8 cellular contexts compared by ENCODE assay signal in the genomic region with DNA sequence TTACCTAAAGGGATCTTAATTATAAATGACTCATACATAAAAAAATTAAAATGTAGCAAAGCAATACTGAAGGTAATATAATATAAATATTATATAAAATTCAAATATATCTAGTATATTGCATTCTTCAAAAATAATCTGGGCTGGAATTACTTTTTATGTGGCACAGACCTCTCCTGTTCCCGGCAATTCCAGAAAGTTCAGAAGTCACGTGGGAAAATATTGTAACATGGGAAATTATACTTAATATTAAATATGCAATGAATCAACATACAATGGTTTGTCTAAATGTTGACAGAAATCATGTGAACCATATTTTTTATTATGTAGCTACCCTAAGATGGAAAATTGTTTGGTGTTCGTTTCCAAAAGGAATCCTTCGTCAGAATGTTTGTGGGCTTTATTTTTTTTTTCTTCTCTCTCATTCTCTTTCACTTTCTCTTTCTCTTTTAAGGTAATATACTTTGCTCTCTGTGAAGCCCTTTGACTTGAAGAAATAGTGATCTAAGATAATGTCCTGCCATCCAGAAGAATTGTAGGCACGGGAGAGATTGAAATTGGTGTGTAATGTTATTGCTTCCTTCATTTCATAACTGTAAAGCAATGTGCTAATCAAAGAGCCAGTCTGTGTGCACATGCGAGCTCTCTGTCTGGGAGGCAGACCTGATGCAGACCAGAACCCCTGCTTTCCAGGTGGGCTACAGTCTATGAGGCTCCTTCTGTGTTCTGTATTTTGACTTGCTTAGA.
A peak's percentile ranks its signal among the peaks of the same experiment; 100 is the strongest.
DNase-seq lines count a peak whose midpoint lies in the region; ATAC-seq and TF ChIP-seq lines count a peak whose summit lies in the region.

No MANE protein-coding gene starts in this region.

- no peak overlapping the region for H3K56ac ChIP-seq in mesendoderm (ENCODE audit: low read length)

- H3K27me3 Mint-ChIP-seq in activated T-cell treated with anti-CD3 and anti-CD28 coated beads, Interleukin-2, amount 50 U/mL, for 4 hours (ENCODE audit: low read depth), result no peaks in the 10 kb centered on the region
- H3K27me3 Mint-ChIP-seq in T-helper 17 cell (no peaks in the 10 kb centered on the region), immature natural killer cell (ENCODE audit: low read depth in 3 of 3) (peaks cover 0 to 4% (median 0%) of the 10 kb centered on the region in 3 donors)

- H2BK120ac ChIP-seq in mesendoderm (ENCODE audit: low read depth, low read length), result no peak overlapping the region

- WGBS in mesendoderm (ENCODE audit: extremely low coverage, insufficient coverage, low lambda C conversion rate), result no CpG with 5 or more reads among the region's 6 CpGs

- H3K27ac ChIP-seq in thoracic aorta, result no peak overlapping the region
- H3K27ac ChIP-seq in mesendoderm (ENCODE audit: low read depth, low read length), result no peak overlapping the region

- TF ChIP-seq CTCF in thoracic aorta (IDR thresholded peaks at IDR 0.05) (no peak), BE2C (IDR thresholded peaks at IDR 0.05; ENCODE audit: low read depth, low read length) (no peak)

- H3K4me2 ChIP-seq in mesendoderm (ENCODE audit: low read length), result no peak overlapping the region

- no peaks in the 10 kb centered on the region for H3K36me3 Mint-ChIP-seq in activated T-cell treated with anti-CD3 and anti-CD28 coated beads, Interleukin-2, amount 50 U/mL, for 4 hours (ENCODE audit: insufficient read depth)
- H3K36me3 Mint-ChIP-seq in T-helper 17 cell (ENCODE audit: low read depth) (no peaks in the 10 kb centered on the region), immature natural killer cell (no peaks in the 10 kb centered on the region)

- H2AK5ac ChIP-seq in mesendoderm (ENCODE audit: low read length), result no peak overlapping the region

- peaks cover 11% of the 10 kb centered on the region for H3K4me1 Mint-ChIP-seq in activated T-cell treated with anti-CD3 and anti-CD28 coated beads, Interleukin-2, amount 50 U/mL, for 4 hours (ENCODE audit: low read depth)
- H3K4me1 Mint-ChIP-seq in T-helper 17 cell, result peaks cover 6% of the 10 kb centered on the region
- peaks cover 9 to 19% of the 10 kb centered on the region in 2 donors for H3K4me1 Mint-ChIP-seq in immature natural killer cell

- H4K5ac ChIP-seq in mesendoderm (ENCODE audit: low read length), result no peak overlapping the region

- H2BK5ac ChIP-seq in mesendoderm (ENCODE audit: low read length), result no peak overlapping the region

- ATAC-seq in activated T-cell treated with anti-CD3 and anti-CD28 coated beads, Interleukin-2, amount 50 U/mL, for 4 hours, result no peak
- no peak for ATAC-seq in T-helper 17 cell
- no peak for ATAC-seq in thoracic aorta (ENCODE audit: insufficient number of reproducible peaks, low FRiP score, low read depth)

- no peak overlapping the region for H3K23ac ChIP-seq in mesendoderm (ENCODE audit: low read length)

- H3K79me2 ChIP-seq in mesendoderm (ENCODE audit: control insufficient read depth, insufficient read depth, low read length), result no peaks in the 10 kb centered on the region

- no peak overlapping the region for H3K18ac ChIP-seq in mesendoderm (ENCODE audit: low read length)

- H3K36me3 ChIP-seq in thoracic aorta (no peaks in the 10 kb centered on the region), BE2C (no peaks in the 10 kb centered on the region), mesendoderm (ENCODE audit: control insufficient read depth, insufficient read depth, low read length) (no peaks in the 10 kb centered on the region)

- no peaks in the 10 kb centered on the region for H3K27me3 ChIP-seq in thoracic aorta (replicated peaks; ENCODE audit: insufficient read depth)
- H3K27me3 ChIP-seq in BE2C, result no peaks in the 10 kb centered on the region; the same call in 1 of the 2 replicates
- no peaks in the 10 kb centered on the region for H3K27me3 ChIP-seq in mesendoderm (ENCODE audit: insufficient read depth, low read length, poor library complexity)

- H4K8ac ChIP-seq in mesendoderm (ENCODE audit: low read depth, low read length), result no peak overlapping the region

- DNase-seq in activated T-cell treated with anti-CD3 and anti-CD28 coated beads, Interleukin-2, amount 50 U/mL, for 4 hours, result no peak
- no peak for DNase-seq in activated T-cell treated with anti-CD3 and anti-CD28 coated beads for 4 hours
- DNase-seq in T-helper 17 cell, result no peak
- no peak for DNase-seq in immature natural killer cell
- DNase-seq in thoracic aorta (ENCODE audit: low spot score), result no peak
- no peak for DNase-seq in BE2C
- DNase-seq in KG1 (lab: John Stamatoyannopoulos, UW), result no peak
- no peak for DNase-seq in mesendoderm

- peak overlapping the region; percentile 64 for H3K4me3 ChIP-seq in thoracic aorta
- H3K4me3 ChIP-seq in BE2C (ENCODE audit: low read depth, low read length), result no peak overlapping the region
- no peak overlapping the region for H3K4me3 ChIP-seq in mesendoderm (ENCODE audit: low read length)

- peak overlapping the region; percentile 66 for H3K4me3 Mint-ChIP-seq in activated T-cell treated with anti-CD3 and anti-CD28 coated beads, Interleukin-2, amount 50 U/mL, for 4 hours
- H3K4me3 Mint-ChIP-seq in T-helper 17 cell (peak overlapping the region; percentile 77), immature natural killer cell (peak overlapping the region; percentile 55 to 87 (median 77))

- H3K4ac ChIP-seq in mesendoderm (ENCODE audit: low read depth, low read length), result no peak overlapping the region

- peak overlapping the region; percentile 49 for H3K27ac Mint-ChIP-seq in T-helper 17 cell
- peak overlapping the region in 4 of 6 donors; percentile 15 to 85 (median 56) for H3K27ac Mint-ChIP-seq in immature natural killer cell

- H3K9me3 Mint-ChIP-seq in activated T-cell treated with anti-CD3 and anti-CD28 coated beads, Interleukin-2, amount 50 U/mL, for 4 hours, result peaks cover 7% of the 10 kb centered on the region
- peaks cover 0 to 2% (median 0%) of the 10 kb centered on the region in 6 donors for H3K9me3 Mint-ChIP-seq in immature natural killer cell

- no peaks in the 10 kb centered on the region for H3K79me1 ChIP-seq in mesendoderm (ENCODE audit: low read length)

- H3K4me1 ChIP-seq in thoracic aorta (ENCODE audit: control insufficient read depth in 1 of 2, low read depth in 2 of 2) (peaks cover 3 to 10% of the 10 kb centered on the region in 2 donors), BE2C (no peaks in the 10 kb centered on the region), mesendoderm (ENCODE audit: control insufficient read depth, low read depth, low read length) (no peaks in the 10 kb centered on the region)

- H3K9me3 ChIP-seq in T-helper 17 cell (ENCODE audit: control insufficient read depth, low read length, poor library complexity, severe bottlenecking), result no peaks in the 10 kb centered on the region
- no peaks in the 10 kb centered on the region for H3K9me3 ChIP-seq in thoracic aorta
- no peaks in the 10 kb centered on the region for H3K9me3 ChIP-seq in BE2C

- no peak overlapping the region for H3K9ac ChIP-seq in mesendoderm (ENCODE audit: low read length)

- H2BK15ac ChIP-seq in mesendoderm (replicated peaks; ENCODE audit: low read depth), result no peak overlapping the region
